ENCODE assay signal across 3 cellular contexts in genomic region chr14:99242238-99242637, GRCh38.
TF ChIP-seq lines count a peak whose summit lies in the region.

No MANE protein-coding gene starts in this region.

TF ChIP-seq in WTC11, 78 proteins besides CTCF, POLR2A, EP300 and RAD21:
- TF ChIP-seq ZBTB21 (CRISPR knock-in tag; IDR thresholded peaks at IDR 0.05; ENCODE audit: borderline replicate concordance) (no peak), ZNF281 (CRISPR knock-in tag; IDR thresholded peaks at IDR 0.05) (no peak)

TF ChIP-seq in H1, 55 proteins besides CTCF, POLR2A, EP300 and RAD21 (continues in another document):
- TF ChIP-seq SAP30 (IDR thresholded peaks at IDR 0.05; ENCODE audit: insufficient read depth, insufficient replicate concordance, low read length) (no peak), KDM5A (IDR thresholded peaks at IDR 0.05; ENCODE audit: low read length) (no peak), CBX8 (IDR thresholded peaks at IDR 0.05; ENCODE audit: borderline replicate concordance, low read depth, low read length) (no peak), ATF2 (IDR thresholded peaks at IDR 0.05; ENCODE audit: low read length) (no peak), CHD7 (IDR thresholded peaks at IDR 0.05; ENCODE audit: insufficient replicate concordance, low read length) (no peak), TAF1 (IDR thresholded peaks at IDR 0.05; ENCODE audit: low read depth, low read length) (no peak), GABPA (IDR thresholded peaks at IDR 0.05; ENCODE audit: borderline replicate concordance, insufficient read depth, low read length) (no peak), SIRT6 (IDR thresholded peaks at IDR 0.05; ENCODE audit: low read length) (no peak), BRCA1 (IDR thresholded peaks at IDR 0.05; ENCODE audit: low read depth, low read length) (no peak), SRF (IDR thresholded peaks at IDR 0.05; ENCODE audit: low read depth, low read length) (no peak), SP2 (IDR thresholded peaks at IDR 0.05; ENCODE audit: low read length) (no peak)
- TF ChIP-seq, protein P1, sequence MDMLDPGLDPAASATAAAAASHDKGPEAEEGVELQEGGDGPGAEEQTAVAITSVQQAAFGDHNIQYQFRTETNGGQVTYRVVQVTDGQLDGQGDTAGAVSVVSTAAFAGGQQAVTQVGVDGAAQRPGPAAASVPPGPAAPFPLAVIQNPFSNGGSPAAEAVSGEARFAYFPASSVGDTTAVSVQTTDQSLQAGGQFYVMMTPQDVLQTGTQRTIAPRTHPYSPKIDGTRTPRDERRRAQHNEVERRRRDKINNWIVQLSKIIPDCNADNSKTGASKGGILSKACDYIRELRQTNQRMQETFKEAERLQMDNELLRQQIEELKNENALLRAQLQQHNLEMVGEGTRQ (IDR thresholded peaks at IDR 0.05; ENCODE audit: low read length) = no peak

TF ChIP-seq in SK-N-SH, 30 proteins besides CTCF, POLR2A, EP300 and RAD21:
- TF ChIP-seq POLR2AphosphoS5 (IDR thresholded peaks at IDR 0.05; ENCODE audit: low read depth, low read length) (no peak), MXI1 (IDR thresholded peaks at IDR 0.05; ENCODE audit: low read depth, low read length) (no peak), GATA2 (CRISPR knock-in tag; IDR thresholded peaks at IDR 0.05) (no peak), RXRA (IDR thresholded peaks at IDR 0.05; ENCODE audit: borderline replicate concordance, low read depth) (no peak), EZH2phosphoT487 (IDR thresholded peaks at IDR 0.05; ENCODE audit: borderline replicate concordance, low read depth) (no peak), YY1 (IDR thresholded peaks at IDR 0.05; ENCODE audit: low read depth) (no peak), CHD2 (IDR thresholded peaks at IDR 0.05; ENCODE audit: low read length, partially characterized antibody) (no peak), TAF1 (IDR thresholded peaks at IDR 0.05; ENCODE audit: borderline replicate concordance, low read depth, low read length) (no peak), FOXJ3 (CRISPR knock-in tag; IDR thresholded peaks at IDR 0.05) (no peak), NFIC (IDR thresholded peaks at IDR 0.05; ENCODE audit: borderline replicate concordance) (no peak), NRF1 (IDR thresholded peaks at IDR 0.05; ENCODE audit: low read depth, low read length) (no peak), IRF3 (IDR thresholded peaks at IDR 0.05; ENCODE audit: low read depth, low read length) (no peak), SIN3A (IDR thresholded peaks at IDR 0.05; ENCODE audit: borderline replicate concordance, low read depth, low read length) (no peak), REST (IDR thresholded peaks at IDR 0.05; ENCODE audit: low read depth, low read length) (no peak), SMC3 (IDR thresholded peaks at IDR 0.05; ENCODE audit: low read depth, low read length) (no peak), RCOR1 (IDR thresholded peaks at IDR 0.05; ENCODE audit: low read length) (no peak), JUND (IDR thresholded peaks at IDR 0.05) (no peak), MEF2A (IDR thresholded peaks at IDR 0.05; ENCODE audit: borderline replicate concordance, low read depth) (no peak)
- TF ChIP-seq, protein P2, sequence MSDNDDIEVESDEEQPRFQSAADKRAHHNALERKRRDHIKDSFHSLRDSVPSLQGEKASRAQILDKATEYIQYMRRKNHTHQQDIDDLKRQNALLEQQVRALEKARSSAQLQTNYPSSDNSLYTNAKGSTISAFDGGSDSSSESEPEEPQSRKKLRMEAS (IDR thresholded peaks at IDR 0.05; ENCODE audit: low read depth) = no peak
- TF ChIP-seq, protein P3, sequence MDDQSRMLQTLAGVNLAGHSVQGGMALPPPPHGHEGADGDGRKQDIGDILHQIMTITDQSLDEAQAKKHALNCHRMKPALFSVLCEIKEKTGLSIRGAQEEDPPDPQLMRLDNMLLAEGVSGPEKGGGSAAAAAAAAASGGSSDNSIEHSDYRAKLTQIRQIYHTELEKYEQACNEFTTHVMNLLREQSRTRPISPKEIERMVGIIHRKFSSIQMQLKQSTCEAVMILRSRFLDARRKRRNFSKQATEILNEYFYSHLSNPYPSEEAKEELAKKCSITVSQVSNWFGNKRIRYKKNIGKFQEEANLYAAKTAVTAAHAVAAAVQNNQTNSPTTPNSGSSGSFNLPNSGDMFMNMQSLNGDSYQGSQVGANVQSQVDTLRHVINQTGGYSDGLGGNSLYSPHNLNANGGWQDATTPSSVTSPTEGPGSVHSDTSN (IDR thresholded peaks at IDR 0.05) = no peak
TF ChIP-seq in SK-N-SH: peak in this region for 0.
